ENCODE assay signal across 8 cellular contexts in the genomic region with DNA sequence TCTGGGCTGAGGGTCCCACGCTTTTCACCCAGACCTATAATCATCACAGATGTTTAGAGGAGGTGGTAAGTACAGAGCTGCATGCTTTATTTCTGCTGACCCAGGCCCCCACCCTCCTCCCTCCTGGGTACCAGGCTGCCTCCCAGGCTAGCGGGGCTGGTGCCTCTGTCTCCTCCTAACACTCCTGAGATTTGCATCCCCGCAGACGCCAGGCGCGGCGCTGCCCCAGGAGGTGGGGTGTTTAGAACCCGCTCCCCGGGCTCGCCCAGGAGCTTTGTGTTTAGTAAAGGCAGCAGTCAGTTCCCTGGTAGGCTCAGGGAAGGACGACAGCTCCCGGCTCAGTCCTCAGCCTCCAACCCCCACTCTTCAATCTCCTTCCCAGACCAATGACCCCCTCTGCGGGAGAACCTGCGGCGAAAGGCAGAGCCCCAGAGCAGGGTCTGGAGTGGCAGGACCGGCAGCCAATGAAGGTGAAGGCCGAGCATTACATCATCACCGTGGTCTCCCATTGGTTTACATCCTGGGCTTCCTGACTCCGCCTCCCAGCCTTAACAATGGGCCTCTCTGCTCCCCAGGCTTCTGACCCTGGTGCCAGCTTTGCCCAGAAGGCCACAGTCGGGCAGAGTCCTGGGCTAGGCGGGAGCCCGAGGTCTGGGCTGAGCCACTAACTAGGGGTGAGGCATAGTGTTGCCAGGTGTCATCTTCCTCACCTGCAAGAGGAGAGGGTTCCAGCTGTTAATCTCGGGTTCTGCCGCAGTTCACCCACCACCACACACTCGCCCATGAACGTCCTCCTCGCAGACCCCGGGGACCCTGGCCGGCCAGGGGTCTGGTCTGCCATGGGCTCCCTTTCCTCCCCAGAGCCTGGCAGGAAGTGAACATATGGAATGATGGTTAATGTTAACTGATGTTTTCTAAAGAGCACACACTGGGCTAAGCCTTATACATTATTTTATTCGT. TPM values are rescaled to one million over a fixed set of nuclear protein-coding genes. Genes with fewer than 3 reads are reported as not detected.
DNase-seq lines count a peak whose midpoint lies in the region; ATAC-seq, FAIRE-seq and TF ChIP-seq lines count a peak whose summit lies in the region.

No MANE protein-coding gene starts in this region.

- H3K27me3 ChIP-seq in bronchial epithelial cell (ENCODE audit: control insufficient read depth, insufficient read depth, low read length): no peaks in the 10 kb centered on the region

- ATAC-seq in HG02870 (IDR thresholded peaks at IDR 0.05; ENCODE audit: unreplicated experiment) (no peak), HG03342 (IDR thresholded peaks at IDR 0.05; ENCODE audit: unreplicated experiment) (no peak), GM21390 (IDR thresholded peaks at IDR 0.05; ENCODE audit: unreplicated experiment) (no peak)

- peak; percentile 66 for DNase-seq in COLO829 (ENCODE audit: low spot score)
- peak; percentile 19 for DNase-seq in NAMALWA (ENCODE audit: low spot score)
- peak; percentile 77 for DNase-seq in bronchial epithelial cell (ENCODE audit: low read depth)
- DNase-seq in inferior parietal cortex (ENCODE audit: extremely low spot score): peak; percentile 96
- peak; percentile 23 for DNase-seq in smooth muscle cell of the brain vasculature (ENCODE audit: low read depth, low spot score)

- TF ChIP-seq CTCF in bronchial epithelial cell (IDR thresholded peaks at IDR 0.05; ENCODE audit: insufficient read depth, low read length, severe bottlenecking): peak; percentile 18

- peak overlapping the region; percentile 24 for H3K4me3 ChIP-seq in bronchial epithelial cell (ENCODE audit: low read depth, low read length)

- H3K36me3 ChIP-seq in bronchial epithelial cell (ENCODE audit: control insufficient read depth, insufficient read depth, low read length): no peaks in the 10 kb centered on the region

- peak; percentile 13 for FAIRE-seq in bronchial epithelial cell (lab: Jason Lieb, UNC)

RNA-seq across cellular contexts. Expression of a gene that starts 57.5 kb away (rescaled TPM):
- 267 and 1,162 TPM in 2 replicates for total RNA-seq in bronchial epithelial cell

Comparison
In these comparisons a context has a peak if more than half of its experiments do, and no peak if none do; other contexts are left out.
1. DNase-seq: peak in every context shown above with its lines; median percentile 96 in inferior parietal cortex; 77 in bronchial epithelial cell; 66 in COLO829; 23 in smooth muscle cell of the brain vasculature; 19 in NAMALWA.